In the genomic region with DNA sequence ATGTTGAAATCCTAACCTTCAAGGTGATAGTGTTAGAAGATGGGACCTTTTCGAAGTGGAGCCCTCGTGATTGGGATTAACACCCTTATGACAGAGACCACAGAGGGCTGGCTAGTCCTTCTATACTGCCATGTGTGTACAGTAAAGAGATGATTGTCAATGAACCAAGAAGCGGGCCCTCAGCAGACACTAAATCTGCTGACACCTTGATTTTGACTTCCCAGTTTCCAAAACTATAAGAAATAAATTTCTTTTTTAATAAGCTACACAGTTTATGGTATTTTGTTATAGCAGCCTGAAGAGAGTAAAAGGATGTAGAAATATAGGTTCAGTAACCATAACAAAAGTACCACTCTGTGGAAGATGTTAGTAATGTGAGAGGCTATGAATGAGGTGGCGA, we compare ENCODE assay signal across 37 cellular contexts.
"Had no signal": no experiment of that assay in that cellular context is flagged by ENCODE, and none has a peak within 500 bp of the region (broad histone marks: within the 10 kb centered on the region; RNA-seq: fewer than 3 reads in every experiment).

No MANE protein-coding gene starts in this region.

- H3K27ac Mint-ChIP-seq: activated B cell treated with CpG ODN at 0.5 μM for 24 hours; activated CD4-positive, alpha-beta memory T cell treated with anti-CD3 and anti-CD28 coated beads for 36 hours; activated CD4-positive, alpha-beta T cell treated with anti-CD3 and anti-CD28 coated beads, Interleukin-2, amount 10 ng/mL, durations not matched to agents 24 days and 14 days; activated CD8-positive, alpha-beta T cell treated with anti-CD3 and anti-CD28 coated beads for 36 hours; activated naive CD4-positive, alpha-beta T cell treated with anti-CD3 and anti-CD28 coated beads for 36 hours; activated naive CD4-positive, alpha-beta T cell treated with anti-CD3 and anti-CD28 coated beads, Interleukin-2, amount 50 U/mL, for 72 hours; activated naive CD8-positive, alpha-beta T cell treated with anti-CD3 and anti-CD28 coated beads for 36 hours; activated T-cell treated with anti-CD3 and anti-CD28 coated beads, Interleukin-2, amount 50 U/mL, for 72 hours; activated T-helper 1 cell treated with anti-CD3 and anti-CD28 coated beads, Interleukin-12 subunit alpha, Interleukin-12 subunit beta, Interleukin-2, Interleukin-4 antibody, amounts not matched to agents 30 ng/mL and 10 ng/mL and 1 ng/mL, durations not matched to agents 14 hours and 24 hours and 36 hours; activated T-helper 17 cell treated with anti-CD3 and anti-CD28 coated beads, Interleukin-2, amount 50 U/mL, for 72 hours; T-helper 1 cell treated with Interleukin-12 subunit alpha and Interleukin-12 subunit beta and Interleukin-4 antibody, amounts not matched to agents 30 μg/mL and 1 μg/mL, for 36 hours; T-helper 2 cell treated with Interferon-gamma antibody and Interleukin-4, amounts not matched to agents 5 μg/mL and 100 μg/mL, for 36 hours had no signal

- H3K9me3 ChIP-seq: adrenal gland, body of pancreas, breast epithelium had no signal

- H3K27ac ChIP-seq: adrenal gland, body of pancreas, brain microvascular endothelial cell, breast epithelium, VCaP had no signal

- H3K27me3 ChIP-seq: adrenal gland, body of pancreas, brain microvascular endothelial cell, breast epithelium had no signal

- H3K36me3 Mint-ChIP-seq: activated CD4-positive, alpha-beta memory T cell treated with anti-CD3 and anti-CD28 coated beads for 36 hours; activated naive CD4-positive, alpha-beta T cell treated with anti-CD3 and anti-CD28 coated beads, Interleukin-2, amount 50 U/mL, for 72 hours; activated naive CD8-positive, alpha-beta T cell treated with anti-CD3 and anti-CD28 coated beads for 36 hours had no signal

- H3K4me1 ChIP-seq: adrenal gland, body of pancreas, breast epithelium had no signal

- H3K4me3 Mint-ChIP-seq: activated B cell treated with CpG ODN at 0.5 μM for 24 hours; activated CD4-positive, alpha-beta memory T cell treated with anti-CD3 and anti-CD28 coated beads for 36 hours; activated CD4-positive, alpha-beta T cell treated with anti-CD3 and anti-CD28 coated beads, Interleukin-2, amount 10 ng/mL, durations not matched to agents 24 days and 14 days; activated CD8-positive, alpha-beta T cell treated with anti-CD3 and anti-CD28 coated beads for 36 hours; activated naive CD4-positive, alpha-beta T cell treated with anti-CD3 and anti-CD28 coated beads for 36 hours; activated naive CD8-positive, alpha-beta T cell treated with anti-CD3 and anti-CD28 coated beads for 36 hours; activated T-cell treated with anti-CD3 and anti-CD28 coated beads, Interleukin-2, amount 50 U/mL, for 4 hours; activated T-cell treated with anti-CD3 and anti-CD28 coated beads, Interleukin-2, amount 50 U/mL, for 72 hours; activated T-helper 1 cell treated with anti-CD3 and anti-CD28 coated beads, Interleukin-12 subunit alpha, Interleukin-12 subunit beta, Interleukin-2, Interleukin-4 antibody, amounts not matched to agents 30 ng/mL and 10 ng/mL and 1 ng/mL, durations not matched to agents 14 hours and 24 hours and 36 hours; activated T-helper 17 cell treated with anti-CD3 and anti-CD28 coated beads, Interleukin-2, amount 50 U/mL, for 72 hours; T-helper 1 cell treated with Interleukin-12 subunit alpha and Interleukin-12 subunit beta and Interleukin-4 antibody, amounts not matched to agents 30 μg/mL and 1 μg/mL, for 36 hours; T-helper 2 cell treated with Interferon-gamma antibody and Interleukin-4, amounts not matched to agents 5 μg/mL and 100 μg/mL, for 36 hours had no signal

- H3K4me3 ChIP-seq: adrenal gland, body of pancreas, breast epithelium had no signal

- FAIRE-seq: astrocyte, TTC549 had no signal

- DNase-seq: activated B cell treated with CpG ODN at 0.5 μM for 24 hours; activated CD4-positive, alpha-beta memory T cell treated with anti-CD3 and anti-CD28 coated beads for 36 hours; activated CD4-positive, alpha-beta T cell treated with anti-CD3 and anti-CD28 coated beads for 4 hours; activated CD4-positive, alpha-beta T cell treated with anti-CD3 and anti-CD28 coated beads, Interleukin-2, amount 10 ng/mL, durations not matched to agents 24 days and 14 days; activated CD4-positive, alpha-beta T cell treated with anti-CD3 and anti-CD28 coated beads, Interleukin-2, amount 50 U/mL, for 1 hour; activated CD4-positive, alpha-beta T cell treated with anti-CD3 and anti-CD28 coated beads, Interleukin-2, amount 50 U/mL, for 4 hours; activated CD4-positive, CD25-positive, alpha-beta regulatory T cell treated with anti-CD3 and anti-CD28 coated beads, Interleukin-2, amount 50 U/mL, for 72 hours; activated CD8-positive, alpha-beta memory T cell treated with anti-CD3 and anti-CD28 coated beads, Interleukin-2, amount 50 U/mL, for 4 hours; activated CD8-positive, alpha-beta T cell treated with anti-CD3 and anti-CD28 coated beads for 36 hours; activated effector memory CD4-positive, alpha-beta T cell treated with anti-CD3 and anti-CD28 coated beads, Interleukin-2, amount 50 U/mL, for 16 hours; activated gamma-delta T cell treated with Interleukin-2 at 50 U/mL for 16 hours; activated naive CD4-positive, alpha-beta T cell; activated naive CD4-positive, alpha-beta T cell treated with anti-CD3 and anti-CD28 coated beads for 36 hours; activated naive CD4-positive, alpha-beta T cell treated with anti-CD3 and anti-CD28 coated beads, Interleukin-2, amount 50 U/mL, for 16 hours; activated naive CD8-positive, alpha-beta T cell treated with anti-CD3 and anti-CD28 coated beads for 36 hours; activated T-cell treated with anti-CD3 and anti-CD28 coated beads for 4 hours; activated T-cell treated with anti-CD3 and anti-CD28 coated beads, Interleukin-2, amount 50 U/mL, for 1 hour; activated T-cell treated with anti-CD3 and anti-CD28 coated beads, Interleukin-2, amount 50 U/mL, for 4 hours; activated T-cell treated with anti-CD3 and anti-CD28 coated beads, Interleukin-2, amount 50 U/mL, for 72 hours; adrenal gland; amniotic stem cell; aorta; body of pancreas; brain microvascular endothelial cell; central memory CD4-positive, alpha-beta T cell; T-helper 1 cell; T-helper 2 cell; T-helper 9 cell had no signal

- H3K9me3 Mint-ChIP-seq: activated CD4-positive, alpha-beta T cell treated with anti-CD3 and anti-CD28 coated beads, Interleukin-2, amount 10 ng/mL, durations not matched to agents 24 days and 14 days; T-helper 1 cell treated with Interleukin-12 subunit alpha and Interleukin-12 subunit beta and Interleukin-4 antibody, amounts not matched to agents 30 μg/mL and 1 μg/mL, for 36 hours had no signal

- H3K4me1 Mint-ChIP-seq: activated B cell treated with CpG ODN at 0.5 μM for 24 hours; activated CD4-positive, alpha-beta T cell treated with anti-CD3 and anti-CD28 coated beads, Interleukin-2, amount 10 ng/mL, durations not matched to agents 24 days and 14 days; activated naive CD8-positive, alpha-beta T cell treated with anti-CD3 and anti-CD28 coated beads for 36 hours; activated T-helper 17 cell treated with anti-CD3 and anti-CD28 coated beads, Interleukin-2, amount 50 U/mL, for 72 hours had no signal

- ATAC-seq: activated CD8-positive, alpha-beta T cell treated with anti-CD3 and anti-CD28 coated beads for 36 hours; activated naive CD4-positive, alpha-beta T cell treated with anti-CD3 and anti-CD28 coated beads, Interleukin-2, amount 50 U/mL, for 72 hours; activated T-cell treated with anti-CD3 and anti-CD28 coated beads, Interleukin-2, amount 50 U/mL, for 4 hours; activated T-cell treated with anti-CD3 and anti-CD28 coated beads, Interleukin-2, amount 50 U/mL, for 72 hours; activated T-helper 17 cell treated with anti-CD3 and anti-CD28 coated beads, Interleukin-2, amount 50 U/mL, for 72 hours; body of pancreas had no signal

- H3K36me3 ChIP-seq: adrenal gland, brain microvascular endothelial cell, breast epithelium had no signal
